ENCODE assay signal across 1 cellular context in the genomic region with DNA sequence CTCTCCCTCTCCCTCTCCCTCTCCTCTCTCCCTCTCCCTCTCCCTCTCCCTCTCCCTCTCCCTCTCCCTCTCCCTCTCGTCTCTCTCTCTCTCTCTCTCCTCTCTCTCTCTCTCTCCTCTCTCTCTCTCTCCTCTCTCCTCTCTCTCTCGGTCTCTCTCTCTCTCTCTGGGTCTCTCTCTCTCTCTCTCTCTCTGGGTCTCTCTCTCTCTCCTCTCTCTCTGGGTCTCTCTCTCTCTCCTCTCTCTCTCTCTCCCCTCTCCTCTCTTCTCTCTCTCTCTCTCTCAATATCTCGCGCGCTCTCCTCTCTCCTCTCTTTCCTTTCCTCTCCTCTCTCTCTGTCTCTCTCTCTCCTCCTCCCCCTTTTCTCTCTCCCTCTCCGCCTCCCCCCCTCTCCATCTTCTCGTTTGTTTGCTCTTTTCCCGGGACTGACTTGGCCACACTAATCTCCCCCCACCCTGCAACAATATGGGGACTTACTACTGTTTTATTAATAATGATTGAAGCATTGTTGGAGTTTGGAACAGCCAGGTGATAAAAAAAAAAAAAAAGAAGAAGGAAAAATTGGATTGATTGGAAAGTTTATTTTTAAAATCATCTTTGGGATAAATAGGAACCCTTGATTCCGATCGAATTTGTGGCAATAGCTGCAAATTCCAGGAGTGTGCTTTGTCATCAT.
A peak's percentile ranks its signal among the peaks of the same experiment; 100 is the strongest.
TF ChIP-seq lines count a peak whose summit lies in the region.

No MANE protein-coding gene starts in this region.

TF ChIP-seq in HEK293, 187 proteins besides CTCF, POLR2A, EP300 and RAD21 (continued from another document and continues in another):
- TF ChIP-seq, protein P1, sequence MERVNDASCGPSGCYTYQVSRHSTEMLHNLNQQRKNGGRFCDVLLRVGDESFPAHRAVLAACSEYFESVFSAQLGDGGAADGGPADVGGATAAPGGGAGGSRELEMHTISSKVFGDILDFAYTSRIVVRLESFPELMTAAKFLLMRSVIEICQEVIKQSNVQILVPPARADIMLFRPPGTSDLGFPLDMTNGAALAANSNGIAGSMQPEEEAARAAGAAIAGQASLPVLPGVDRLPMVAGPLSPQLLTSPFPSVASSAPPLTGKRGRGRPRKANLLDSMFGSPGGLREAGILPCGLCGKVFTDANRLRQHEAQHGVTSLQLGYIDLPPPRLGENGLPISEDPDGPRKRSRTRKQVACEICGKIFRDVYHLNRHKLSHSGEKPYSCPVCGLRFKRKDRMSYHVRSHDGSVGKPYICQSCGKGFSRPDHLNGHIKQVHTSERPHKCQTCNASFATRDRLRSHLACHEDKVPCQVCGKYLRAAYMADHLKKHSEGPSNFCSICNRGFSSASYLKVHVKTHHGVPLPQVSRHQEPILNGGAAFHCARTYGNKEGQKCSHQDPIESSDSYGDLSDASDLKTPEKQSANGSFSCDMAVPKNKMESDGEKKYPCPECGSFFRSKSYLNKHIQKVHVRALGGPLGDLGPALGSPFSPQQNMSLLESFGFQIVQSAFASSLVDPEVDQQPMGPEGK (tag by site-specific recombination; IDR thresholded peaks at IDR 0.05): peak; percentile 88
- no peak for TF ChIP-seq ZNF670 (tag by site-specific recombination; IDR thresholded peaks at IDR 0.05; ENCODE audit: low read depth)
- TF ChIP-seq ZNF133 (tag by site-specific recombination; IDR thresholded peaks at IDR 0.05): no peak; the same call in 1 of the 2 replicates
- TF ChIP-seq ZNF211 (tag by site-specific recombination; IDR thresholded peaks at IDR 0.05; ENCODE audit: low read depth): no peak
- TF ChIP-seq BCL6B (tag by site-specific recombination; IDR thresholded peaks at IDR 0.05): 0 out of 2 replicates have a peak, but pooled peaks have one; percentile 45
- peak; percentile 67; the same call in 1 of the 2 replicates for TF ChIP-seq BCL11A (tag by site-specific recombination; IDR thresholded peaks at IDR 0.05; ENCODE audit: low read depth)
- TF ChIP-seq ZNF266 (tag by site-specific recombination; IDR thresholded peaks at IDR 0.05; ENCODE audit: low read depth): 0 out of 2 replicates have a peak, but pooled peaks have one; percentile 60
- no peak for TF ChIP-seq ZNF302 (tag by site-specific recombination; IDR thresholded peaks at IDR 0.05; ENCODE audit: low read depth)
- TF ChIP-seq KLF10 (tag by site-specific recombination; IDR thresholded peaks at IDR 0.05): no peak
- no peak for TF ChIP-seq ZNF518A (tag by site-specific recombination; conservative IDR thresholded peaks at IDR 0.05; ENCODE audit: low read depth)
- TF ChIP-seq ZFP69B (tag by site-specific recombination; IDR thresholded peaks at IDR 0.05): peak; percentile 16; the same call in 1 of the 2 replicates
- TF ChIP-seq ZNF19 (tag by site-specific recombination; IDR thresholded peaks at IDR 0.05; ENCODE audit: low read depth): peak; percentile 80; the same call in 1 of the 2 replicates
- TF ChIP-seq, protein P2, sequence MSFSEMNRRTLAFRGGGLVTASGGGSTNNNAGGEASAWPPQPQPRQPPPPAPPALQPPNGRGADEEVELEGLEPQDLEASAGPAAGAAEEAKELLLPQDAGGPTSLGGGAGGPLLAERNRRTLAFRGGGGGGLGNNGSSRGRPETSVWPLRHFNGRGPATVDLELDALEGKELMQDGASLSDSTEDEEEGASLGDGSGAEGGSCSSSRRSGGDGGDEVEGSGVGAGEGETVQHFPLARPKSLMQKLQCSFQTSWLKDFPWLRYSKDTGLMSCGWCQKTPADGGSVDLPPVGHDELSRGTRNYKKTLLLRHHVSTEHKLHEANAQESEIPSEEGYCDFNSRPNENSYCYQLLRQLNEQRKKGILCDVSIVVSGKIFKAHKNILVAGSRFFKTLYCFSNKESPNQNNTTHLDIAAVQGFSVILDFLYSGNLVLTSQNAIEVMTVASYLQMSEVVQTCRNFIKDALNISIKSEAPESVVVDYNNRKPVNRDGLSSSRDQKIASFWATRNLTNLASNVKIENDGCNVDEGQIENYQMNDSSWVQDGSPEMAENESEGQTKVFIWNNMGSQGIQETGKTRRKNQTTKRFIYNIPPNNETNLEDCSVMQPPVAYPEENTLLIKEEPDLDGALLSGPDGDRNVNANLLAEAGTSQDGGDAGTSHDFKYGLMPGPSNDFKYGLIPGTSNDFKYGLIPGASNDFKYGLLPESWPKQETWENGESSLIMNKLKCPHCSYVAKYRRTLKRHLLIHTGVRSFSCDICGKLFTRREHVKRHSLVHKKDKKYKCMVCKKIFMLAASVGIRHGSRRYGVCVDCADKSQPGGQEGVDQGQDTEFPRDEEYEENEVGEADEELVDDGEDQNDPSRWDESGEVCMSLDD (tag by site-specific recombination; IDR thresholded peaks at IDR 0.05): peak; percentile 64; the same call in 1 of the 2 replicates
- TF ChIP-seq MZF1 (tag by site-specific recombination; IDR thresholded peaks at IDR 0.05; ENCODE audit: borderline replicate concordance): no peak
- TF ChIP-seq KLF8 (tag by site-specific recombination; IDR thresholded peaks at IDR 0.05): peak; percentile 80
- no peak for TF ChIP-seq GLIS1 (tag by site-specific recombination; IDR thresholded peaks at IDR 0.05)
- TF ChIP-seq ZNF202 (tag by site-specific recombination; IDR thresholded peaks at IDR 0.05; ENCODE audit: borderline replicate concordance): peak; percentile 100
- TF ChIP-seq, protein P3, sequence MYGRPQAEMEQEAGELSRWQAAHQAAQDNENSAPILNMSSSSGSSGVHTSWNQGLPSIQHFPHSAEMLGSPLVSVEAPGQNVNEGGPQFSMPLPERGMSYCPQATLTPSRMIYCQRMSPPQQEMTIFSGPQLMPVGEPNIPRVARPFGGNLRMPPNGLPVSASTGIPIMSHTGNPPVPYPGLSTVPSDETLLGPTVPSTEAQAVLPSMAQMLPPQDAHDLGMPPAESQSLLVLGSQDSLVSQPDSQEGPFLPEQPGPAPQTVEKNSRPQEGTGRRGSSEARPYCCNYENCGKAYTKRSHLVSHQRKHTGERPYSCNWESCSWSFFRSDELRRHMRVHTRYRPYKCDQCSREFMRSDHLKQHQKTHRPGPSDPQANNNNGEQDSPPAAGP (tag by site-specific recombination; IDR thresholded peaks at IDR 0.05): no peak
- peak; percentile 15 for TF ChIP-seq IKZF3 (tag by site-specific recombination; IDR thresholded peaks at IDR 0.05)
- peak; percentile 13; the same call in 1 of the 2 replicates for TF ChIP-seq ZSCAN23 (tag by site-specific recombination; IDR thresholded peaks at IDR 0.05)
- TF ChIP-seq ZNF155 (tag by site-specific recombination; IDR thresholded peaks at IDR 0.05): no peak
- no peak; the same call in 1 of the 2 replicates for TF ChIP-seq WT1 (tag by site-specific recombination; IDR thresholded peaks at IDR 0.05)
- TF ChIP-seq, protein P4, sequence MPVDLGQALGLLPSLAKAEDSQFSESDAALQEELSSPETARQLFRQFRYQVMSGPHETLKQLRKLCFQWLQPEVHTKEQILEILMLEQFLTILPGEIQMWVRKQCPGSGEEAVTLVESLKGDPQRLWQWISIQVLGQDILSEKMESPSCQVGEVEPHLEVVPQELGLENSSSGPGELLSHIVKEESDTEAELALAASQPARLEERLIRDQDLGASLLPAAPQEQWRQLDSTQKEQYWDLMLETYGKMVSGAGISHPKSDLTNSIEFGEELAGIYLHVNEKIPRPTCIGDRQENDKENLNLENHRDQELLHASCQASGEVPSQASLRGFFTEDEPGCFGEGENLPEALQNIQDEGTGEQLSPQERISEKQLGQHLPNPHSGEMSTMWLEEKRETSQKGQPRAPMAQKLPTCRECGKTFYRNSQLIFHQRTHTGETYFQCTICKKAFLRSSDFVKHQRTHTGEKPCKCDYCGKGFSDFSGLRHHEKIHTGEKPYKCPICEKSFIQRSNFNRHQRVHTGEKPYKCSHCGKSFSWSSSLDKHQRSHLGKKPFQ (tag by site-specific recombination; IDR thresholded peaks at IDR 0.05): peak; percentile 50; the same call in 1 of the 2 replicates
- peak; percentile 49; the same call in 1 of the 2 replicates for TF ChIP-seq ZNF624 (tag by site-specific recombination; IDR thresholded peaks at IDR 0.05)
- TF ChIP-seq, protein P5, sequence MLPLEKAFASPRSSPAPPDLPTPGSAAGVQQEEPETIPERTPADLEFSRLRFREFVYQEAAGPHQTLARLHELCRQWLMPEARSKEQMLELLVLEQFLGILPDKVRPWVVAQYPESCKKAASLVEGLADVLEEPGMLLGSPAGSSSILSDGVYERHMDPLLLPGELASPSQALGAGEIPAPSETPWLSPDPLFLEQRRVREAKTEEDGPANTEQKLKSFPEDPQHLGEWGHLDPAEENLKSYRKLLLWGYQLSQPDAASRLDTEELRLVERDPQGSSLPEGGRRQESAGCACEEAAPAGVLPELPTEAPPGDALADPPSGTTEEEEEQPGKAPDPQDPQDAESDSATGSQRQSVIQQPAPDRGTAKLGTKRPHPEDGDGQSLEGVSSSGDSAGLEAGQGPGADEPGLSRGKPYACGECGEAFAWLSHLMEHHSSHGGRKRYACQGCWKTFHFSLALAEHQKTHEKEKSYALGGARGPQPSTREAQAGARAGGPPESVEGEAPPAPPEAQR (tag by site-specific recombination; IDR thresholded peaks at IDR 0.05): peak; percentile 55; the same call in 1 of the 2 replicates
- TF ChIP-seq, protein P6, sequence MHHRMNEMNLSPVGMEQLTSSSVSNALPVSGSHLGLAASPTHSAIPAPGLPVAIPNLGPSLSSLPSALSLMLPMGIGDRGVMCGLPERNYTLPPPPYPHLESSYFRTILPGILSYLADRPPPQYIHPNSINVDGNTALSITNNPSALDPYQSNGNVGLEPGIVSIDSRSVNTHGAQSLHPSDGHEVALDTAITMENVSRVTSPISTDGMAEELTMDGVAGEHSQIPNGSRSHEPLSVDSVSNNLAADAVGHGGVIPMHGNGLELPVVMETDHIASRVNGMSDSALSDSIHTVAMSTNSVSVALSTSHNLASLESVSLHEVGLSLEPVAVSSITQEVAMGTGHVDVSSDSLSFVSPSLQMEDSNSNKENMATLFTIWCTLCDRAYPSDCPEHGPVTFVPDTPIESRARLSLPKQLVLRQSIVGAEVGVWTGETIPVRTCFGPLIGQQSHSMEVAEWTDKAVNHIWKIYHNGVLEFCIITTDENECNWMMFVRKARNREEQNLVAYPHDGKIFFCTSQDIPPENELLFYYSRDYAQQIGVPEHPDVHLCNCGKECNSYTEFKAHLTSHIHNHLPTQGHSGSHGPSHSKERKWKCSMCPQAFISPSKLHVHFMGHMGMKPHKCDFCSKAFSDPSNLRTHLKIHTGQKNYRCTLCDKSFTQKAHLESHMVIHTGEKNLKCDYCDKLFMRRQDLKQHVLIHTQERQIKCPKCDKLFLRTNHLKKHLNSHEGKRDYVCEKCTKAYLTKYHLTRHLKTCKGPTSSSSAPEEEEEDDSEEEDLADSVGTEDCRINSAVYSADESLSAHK (tag by site-specific recombination; IDR thresholded peaks at IDR 0.05): peak; percentile 62; the same call in 1 of the 2 replicates
- 0 out of 2 replicates have a peak, but pooled peaks have one; percentile 17 for TF ChIP-seq ZFP3 (tag by site-specific recombination; IDR thresholded peaks at IDR 0.05; ENCODE audit: low read depth)
- TF ChIP-seq ZNF366 (tag by site-specific recombination; conservative IDR thresholded peaks at IDR 0.05): peak; percentile 96
- no peak for TF ChIP-seq GLI2 (tag by site-specific recombination; IDR thresholded peaks at IDR 0.05; ENCODE audit: borderline replicate concordance, low read depth)
- peak; percentile 35; the same call in 1 of the 2 replicates for TF ChIP-seq EGR2 (tag by site-specific recombination; IDR thresholded peaks at IDR 0.05; ENCODE audit: low read depth)
- no peak for TF ChIP-seq ZNF549 (tag by site-specific recombination; IDR thresholded peaks at IDR 0.05)
- 0 out of 2 replicates have a peak, but pooled peaks have one; percentile 23 for TF ChIP-seq ZNF530 (tag by site-specific recombination; IDR thresholded peaks at IDR 0.05; ENCODE audit: low read depth)
- TF ChIP-seq ZSCAN30 (tag by site-specific recombination; IDR thresholded peaks at IDR 0.05): no peak
- no peak for TF ChIP-seq ZNF416 (tag by site-specific recombination; IDR thresholded peaks at IDR 0.05)
- TF ChIP-seq KLF7 (tag by site-specific recombination; IDR thresholded peaks at IDR 0.05; ENCODE audit: borderline replicate concordance): peak; percentile 67; the same call in 1 of the 2 replicates
- peak; percentile 24; the same call in 1 of the 2 replicates for TF ChIP-seq OSR2 (tag by site-specific recombination; IDR thresholded peaks at IDR 0.05)
- no peak for TF ChIP-seq MEIS1 (CRISPR knock-in tag; IDR thresholded peaks at IDR 0.05; ENCODE audit: borderline replicate concordance)
- TF ChIP-seq ZNF768 (tag by site-specific recombination; IDR thresholded peaks at IDR 0.05): no peak
